In the genomic region with DNA sequence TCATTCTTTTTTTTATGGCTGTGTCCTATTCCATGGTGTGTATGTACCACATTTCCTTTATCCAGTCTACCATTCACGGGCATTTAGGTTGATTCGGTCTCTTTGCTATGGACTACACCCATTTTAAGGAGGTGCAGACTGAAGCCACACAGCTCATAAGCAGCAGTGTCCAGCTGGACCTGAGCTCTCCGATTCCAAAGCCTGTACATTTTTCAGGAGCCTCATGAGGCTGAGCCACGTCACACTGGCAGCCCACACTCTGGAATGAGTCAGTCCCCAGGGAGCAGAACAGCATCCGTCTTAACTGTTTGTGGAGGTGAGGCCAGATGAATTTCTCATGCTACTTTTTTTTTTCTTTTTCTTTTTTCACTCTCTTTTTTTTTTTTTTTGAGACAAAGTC, we compare ENCODE assay signal across 10 cellular contexts.
DNase-seq lines count a peak whose midpoint lies in the region; ATAC-seq and TF ChIP-seq lines count a peak whose summit lies in the region.
"Had no signal": no experiment of that assay in that cellular context is flagged by ENCODE, and none has a peak within 500 bp of the region (broad histone marks: within the 10 kb centered on the region; RNA-seq: fewer than 3 reads in every experiment).

No MANE protein-coding gene starts in this region.

- peak overlapping the region; percentile 40 for H3K27ac Mint-ChIP-seq in MCF 10A (ENCODE audit: low read depth, unreplicated experiment)

- H3K36me3 Mint-ChIP-seq in MCF 10A (ENCODE audit: insufficient read depth, unreplicated experiment), result no peaks in the 10 kb centered on the region

- no peaks in the 10 kb centered on the region for H3K27me3 Mint-ChIP-seq in MCF 10A (ENCODE audit: insufficient read depth, unreplicated experiment)

- H3K4me3 ChIP-seq in breast epithelium (no peak overlapping the region), body of pancreas (no peak overlapping the region), aorta (ENCODE audit: low read length in 2 of 2) (no peak overlapping the region), esophagus squamous epithelium (no peak overlapping the region)

- H3K4me1 Mint-ChIP-seq in MCF 10A (ENCODE audit: insufficient read depth, unreplicated experiment), result peaks cover 23% of the 10 kb centered on the region

- POLR2A ChIA-PET in MCF 10A (lab: Yijun Ruan, JAX), result interaction anchor here (0.6 to 1.1 kb wide), 4 partner anchors 30 to 137 kb away, joined by 3 to 4 read pairs (median 3); no protein-coding TSS in a partner anchor

- TF ChIP-seq POLR2A in breast epithelium (IDR thresholded peaks at IDR 0.05), result no peak
- no peak for TF ChIP-seq POLR2A in body of pancreas (IDR thresholded peaks at IDR 0.05)
- TF ChIP-seq POLR2A in esophagus squamous epithelium (IDR thresholded peaks at IDR 0.05), result no peak

- peak; percentile 47 for ATAC-seq in body of pancreas
- peak; percentile 91 for ATAC-seq in aorta (ENCODE audit: low FRiP score)

- H3K27me3 ChIP-seq in breast epithelium, result no peaks in the 10 kb centered on the region
- no peaks in the 10 kb centered on the region for H3K27me3 ChIP-seq in body of pancreas
- no peaks in the 10 kb centered on the region for H3K27me3 ChIP-seq in aorta (ENCODE audit: control insufficient read depth in 1 of 2, insufficient read depth in 2 of 2, low read length in 1 of 2)
- peaks cover 0 to 43% (median 0%) of the 10 kb centered on the region in 4 donors for H3K27me3 ChIP-seq in esophagus squamous epithelium

- no TSS peak for BruUV-seq in MCF 10A (replicated peaks; lab: Mats Ljungman, UMichigan)

- DNase-seq in MCF 10A (ENCODE audit: unreplicated experiment), result peak; percentile 93
- no peak for DNase-seq in breast epithelium (ENCODE audit: low spot score in 2 of 2)
- peak; percentile 27 to 55 (median 34) for DNase-seq in body of pancreas
- peak; percentile 32 for DNase-seq in inferior parietal cortex (ENCODE audit: extremely low spot score)
- peak; percentile 91 to 92 for DNase-seq in aorta
- no peak for DNase-seq in HUDEP-2 (lab: John Stamatoyannopoulos, UW; ENCODE audit: unreplicated experiment in 76 of 76)
- no peak for DNase-seq in stimulated activated CD4-positive, alpha-beta T cell treated with anti-CD3 and anti-CD28 coated beads, Interleukin-4, amount 100 ng/mL, for 24 hours
- no peak for DNase-seq in esophagus squamous epithelium (lab: John Stamatoyannopoulos, UW)
- DNase-seq: activated CD4-positive, alpha-beta T cell treated with anti-CD3 and anti-CD28 coated beads, Interleukin-2, amount 50 U/mL, for 1 hour; substantia nigra had no signal

- no peak overlapping the region for H3K27ac ChIP-seq in breast epithelium
- no peak overlapping the region for H3K27ac ChIP-seq in body of pancreas
- no peak overlapping the region for H3K27ac ChIP-seq in aorta (ENCODE audit: low read depth in 1 of 2, low read length in 2 of 2)
- no peak overlapping the region for H3K27ac ChIP-seq in esophagus squamous epithelium

- H3K9me3 ChIP-seq in breast epithelium (no peaks in the 10 kb centered on the region), body of pancreas (no peaks in the 10 kb centered on the region), aorta (ENCODE audit: control insufficient read depth, low read length) (no peaks in the 10 kb centered on the region), esophagus squamous epithelium (no peaks in the 10 kb centered on the region)

- no peak overlapping the region for H3K4me3 Mint-ChIP-seq in MCF 10A (ENCODE audit: unreplicated experiment)

- H3K36me3 ChIP-seq in breast epithelium, result no peaks in the 10 kb centered on the region
- H3K36me3 ChIP-seq in body of pancreas (replicated peaks in 1 of 2; ENCODE audit: insufficient read depth in 1 of 2, low read depth in 2 of 2), result no peaks in the 10 kb centered on the region
- no peaks in the 10 kb centered on the region for H3K36me3 ChIP-seq in aorta (ENCODE audit: control insufficient read depth in 1 of 2, insufficient read depth in 2 of 2, low read length in 1 of 2)
- H3K36me3 ChIP-seq in esophagus squamous epithelium, result no peaks in the 10 kb centered on the region

- WGBS in body of pancreas, 2 donors, result 68 to 78% methylated on average over 5 of the region's 5 CpGs
- WGBS in aorta, 2 donors, result 6% methylated on average over 5 of the region's 5 CpGs
- 35 to 37% methylated on average over 5 of the region's 5 CpGs for WGBS in esophagus squamous epithelium, 2 donors

- CTCF ChIA-PET in MCF 10A (lab: Yijun Ruan, JAX), result interaction anchor here (0.8 to 3.4 kb wide), 8 partner anchors 10 to 636 kb away, joined by 3 to 20 read pairs (median 5); partner anchors contain the start of gene FOXC2

- intact Hi-C loops in MCF 10A (cut with micrococcal nuclease), result loop anchor here (5.0 kb wide), 1 partner anchor 639 kb away; no protein-coding TSS in a partner anchor
- intact Hi-C loops in breast epithelium (cut with DNase I; ENCODE audit: low total_unique reads), result no loop called here
- intact Hi-C loops in body of pancreas (cut with DNase I), result no loop called here
- intact Hi-C loops in aorta (cut with DNase I), result loop anchor here (5.0 to 10.0 kb wide), 3 partner anchors 76 to 636 kb away; partner anchors contain the start of gene FOXC2 (in 2 of the 2)
- intact Hi-C loops in esophagus squamous epithelium (cut with DNase I), result no loop called here

- H3K9me3 Mint-ChIP-seq in MCF 10A (ENCODE audit: unreplicated experiment), result no peaks in the 10 kb centered on the region

- no peak for TF ChIP-seq CTCF in MCF 10A (IDR thresholded peaks at IDR 0.05; ENCODE audit: unreplicated experiment)
- TF ChIP-seq CTCF in breast epithelium (IDR thresholded peaks at IDR 0.05), result no peak
- TF ChIP-seq CTCF in body of pancreas (IDR thresholded peaks at IDR 0.05), result no peak
- no peak for TF ChIP-seq CTCF in esophagus squamous epithelium (IDR thresholded peaks at IDR 0.05)

- H3K4me1 ChIP-seq in breast epithelium (no peaks in the 10 kb centered on the region), body of pancreas (no peaks in the 10 kb centered on the region), aorta (ENCODE audit: control insufficient read depth in 1 of 2, insufficient read depth in 2 of 2, low read length in 2 of 2) (peaks cover 0 to 4% of the 10 kb centered on the region in 2 donors), esophagus squamous epithelium (no peaks in the 10 kb centered on the region)

Comparison
In these comparisons a context has a peak if more than half of its experiments do, and no peak if none do; other contexts are left out.
1. DNase-seq: peak in MCF 10A (single experiment), body of pancreas (4 of 4), inferior parietal cortex (single experiment) and aorta (2 of 2); none in breast epithelium (0 of 2), HUDEP-2 (0 of 76), stimulated activated CD4-positive, alpha-beta T cell treated with anti-CD3 and anti-CD28 coated beads, Interleukin-4, amount 100 ng/mL, for 24 hours (single experiment) and esophagus squamous epithelium (single experiment).
2. intact Hi-C loops: an anchor here in MCF 10A (5.0 kb wide) and aorta (5.0 to 10.0 kb wide); none called in breast epithelium, body of pancreas and esophagus squamous epithelium.